27 cellular contexts compared by ENCODE assay signal in the genomic region with DNA sequence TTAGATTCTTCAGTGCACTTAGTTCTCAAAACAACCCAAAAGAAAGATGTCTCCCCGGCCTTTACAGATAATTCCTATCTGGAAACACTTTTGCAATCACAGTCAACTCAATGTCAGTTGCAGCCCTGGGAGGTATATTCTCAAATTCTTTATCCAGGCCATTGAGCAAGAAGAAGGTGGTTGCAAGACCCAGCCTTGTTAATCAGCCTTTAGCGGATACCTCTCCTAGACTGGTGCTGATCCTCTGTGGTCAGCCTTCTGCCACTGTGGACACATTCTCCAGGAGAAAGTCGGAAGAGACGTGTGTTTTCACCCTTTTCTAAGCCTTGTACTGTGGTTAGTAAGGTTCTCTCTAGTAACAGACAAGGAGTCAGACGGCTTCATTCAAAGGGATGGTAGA. TPM values are rescaled to one million over a fixed set of nuclear protein-coding genes. Genes with fewer than 3 reads are reported as not detected.
"Had no signal": no experiment of that assay in that cellular context is flagged by ENCODE, and none has a peak within 500 bp of the region (broad histone marks: within the 10 kb centered on the region; RNA-seq: fewer than 3 reads in every experiment).

No MANE protein-coding gene starts in this region.

- H3K27ac Mint-ChIP-seq: activated CD8-positive, alpha-beta T cell treated with anti-CD3 and anti-CD28 coated beads, Interleukin-2, amount 10 ng/mL, durations not matched to agents 7 days and 5 days; activated naive CD4-positive, alpha-beta T cell treated with anti-CD3 and anti-CD28 coated beads, Interleukin-2, amount 50 U/mL, for 72 hours; effector memory CD8-positive, alpha-beta T cell; stimulated activated effector memory CD8-positive, alpha-beta T cell treated with anti-CD3 and anti-CD28 coated beads, Interleukin-12 subunit alpha, Interleukin-12 subunit beta, amount 100 ng/mL, for 72 hours; stimulated activated naive CD8-positive, alpha-beta T cell treated with anti-CD3 and anti-CD28 coated beads, Interleukin-15, amount 100 ng/mL, for 72 hours had no signal

- DNase-seq: activated CD4-positive, alpha-beta T cell treated with anti-CD3 and anti-CD28 coated beads for 1 hour; activated CD4-positive, alpha-beta T cell treated with anti-CD3 and anti-CD28 coated beads, Interleukin-2, amount 50 U/mL, for 1 hour; activated CD8-positive, alpha-beta T cell treated with anti-CD3 and anti-CD28 coated beads, Interleukin-2, amount 10 ng/mL, durations not matched to agents 7 days and 5 days; adrenal gland; colonic mucosa; dorsolateral prefrontal cortex; effector memory CD8-positive, alpha-beta T cell; esophagus squamous epithelium; heart right ventricle; lower lobe of right lung; mesendoderm; mucosa of descending colon; stimulated activated CD4-positive, alpha-beta T cell treated with anti-CD3 and anti-CD28 coated beads, Interleukin-1b, Interleukin-23, amount 100 ng/mL, for 48 hours; stimulated activated naive CD8-positive, alpha-beta T cell treated with anti-CD3 and anti-CD28 coated beads, Interleukin-15, amount 100 ng/mL, for 72 hours; T-helper 1 cell; uterus had no signal

- H3K36me3 ChIP-seq: adrenal gland, breast epithelium, colonic mucosa, esophagus squamous epithelium, heart right ventricle, lower lobe of right lung, tibial nerve, uterus had no signal

- ATAC-seq: activated CD8-positive, alpha-beta T cell treated with anti-CD3 and anti-CD28 coated beads, Interleukin-2, amount 10 ng/mL, durations not matched to agents 7 days and 5 days; activated naive CD4-positive, alpha-beta T cell treated with anti-CD3 and anti-CD28 coated beads, Interleukin-2, amount 50 U/mL, for 72 hours; effector memory CD8-positive, alpha-beta T cell; heart right ventricle; left lobe of liver; lower lobe of right lung; mucosa of descending colon; stimulated activated effector memory CD8-positive, alpha-beta T cell treated with anti-CD3 and anti-CD28 coated beads, Interleukin-12 subunit alpha, Interleukin-12 subunit beta, amount 100 ng/mL, for 72 hours; stimulated activated naive CD8-positive, alpha-beta T cell treated with anti-CD3 and anti-CD28 coated beads, Interleukin-15, amount 100 ng/mL, for 72 hours had no signal

- H3K4me1 ChIP-seq: adrenal gland, breast epithelium, colonic mucosa, lower lobe of right lung, uterus had no signal

- H3K9me3 ChIP-seq: adrenal gland, breast epithelium, colonic mucosa, esophagus squamous epithelium, heart right ventricle, lower lobe of right lung, mucosa of descending colon, tibial nerve, uterus had no signal

- FAIRE-seq: keratinocyte, TTC549 had no signal

- H3K4me3 ChIP-seq: adrenal gland, breast epithelium, colonic mucosa, dorsolateral prefrontal cortex, esophagus squamous epithelium, heart right ventricle, lower lobe of right lung, mucosa of descending colon, tibial nerve, uterus had no signal

- H3K4me3 Mint-ChIP-seq: activated CD8-positive, alpha-beta T cell treated with anti-CD3 and anti-CD28 coated beads, Interleukin-2, amount 10 ng/mL, durations not matched to agents 7 days and 5 days; central memory CD8-positive, alpha-beta T cell; effector memory CD8-positive, alpha-beta T cell; neural crest cell; stimulated activated effector memory CD8-positive, alpha-beta T cell treated with anti-CD3 and anti-CD28 coated beads, Interleukin-12 subunit alpha, Interleukin-12 subunit beta, amount 100 ng/mL, for 72 hours; stimulated activated naive CD8-positive, alpha-beta T cell treated with anti-CD3 and anti-CD28 coated beads, Interleukin-15, amount 100 ng/mL, for 72 hours had no signal

- H3K27ac ChIP-seq: adrenal gland, breast epithelium, colonic mucosa, dorsolateral prefrontal cortex, esophagus squamous epithelium, heart right ventricle, lower lobe of right lung, tibial nerve, uterus had no signal

- H3K27me3 ChIP-seq: adrenal gland, breast epithelium, colonic mucosa, tibial nerve, uterus had no signal

- H3K36me3 Mint-ChIP-seq: activated naive CD4-positive, alpha-beta T cell treated with anti-CD3 and anti-CD28 coated beads, Interleukin-2, amount 50 U/mL, for 72 hours; stimulated activated effector memory CD8-positive, alpha-beta T cell treated with anti-CD3 and anti-CD28 coated beads, Interleukin-12 subunit alpha, Interleukin-12 subunit beta, amount 100 ng/mL, for 72 hours had no signal

- H3K4me1 Mint-ChIP-seq: central memory CD8-positive, alpha-beta T cell; stimulated activated effector memory CD8-positive, alpha-beta T cell treated with anti-CD3 and anti-CD28 coated beads, Interleukin-12 subunit alpha, Interleukin-12 subunit beta, amount 100 ng/mL, for 72 hours; stimulated activated naive CD8-positive, alpha-beta T cell treated with anti-CD3 and anti-CD28 coated beads, Interleukin-15, amount 100 ng/mL, for 72 hours had no signal

- H3K9me3 Mint-ChIP-seq: activated naive CD4-positive, alpha-beta T cell treated with anti-CD3 and anti-CD28 coated beads, Interleukin-2, amount 50 U/mL, for 72 hours; central memory CD8-positive, alpha-beta T cell; effector memory CD8-positive, alpha-beta T cell; neural crest cell; stimulated activated effector memory CD8-positive, alpha-beta T cell treated with anti-CD3 and anti-CD28 coated beads, Interleukin-12 subunit alpha, Interleukin-12 subunit beta, amount 100 ng/mL, for 72 hours; stimulated activated naive CD8-positive, alpha-beta T cell treated with anti-CD3 and anti-CD28 coated beads, Interleukin-15, amount 100 ng/mL, for 72 hours had no signal

RNA-seq across cellular contexts. Expression of a gene that starts 47.2 kb away (rescaled TPM):
- total RNA-seq: activated CD8-positive, alpha-beta T cell treated with anti-CD3 and anti-CD28 coated beads, Interleukin-2, amount 10 ng/mL, durations not matched to agents 7 days and 5 days; activated naive CD4-positive, alpha-beta T cell treated with anti-CD3 and anti-CD28 coated beads, Interleukin-2, amount 50 U/mL, for 72 hours; adrenal gland; astrocyte; breast epithelium; colonic mucosa; esophagus squamous epithelium; heart right ventricle; posterior vena cava; tibial nerve had no signal
- polyA plus RNA-seq: heart right ventricle, keratinocyte had no signal
